ENCODE assay signal across 12 cellular contexts in the genomic region with DNA sequence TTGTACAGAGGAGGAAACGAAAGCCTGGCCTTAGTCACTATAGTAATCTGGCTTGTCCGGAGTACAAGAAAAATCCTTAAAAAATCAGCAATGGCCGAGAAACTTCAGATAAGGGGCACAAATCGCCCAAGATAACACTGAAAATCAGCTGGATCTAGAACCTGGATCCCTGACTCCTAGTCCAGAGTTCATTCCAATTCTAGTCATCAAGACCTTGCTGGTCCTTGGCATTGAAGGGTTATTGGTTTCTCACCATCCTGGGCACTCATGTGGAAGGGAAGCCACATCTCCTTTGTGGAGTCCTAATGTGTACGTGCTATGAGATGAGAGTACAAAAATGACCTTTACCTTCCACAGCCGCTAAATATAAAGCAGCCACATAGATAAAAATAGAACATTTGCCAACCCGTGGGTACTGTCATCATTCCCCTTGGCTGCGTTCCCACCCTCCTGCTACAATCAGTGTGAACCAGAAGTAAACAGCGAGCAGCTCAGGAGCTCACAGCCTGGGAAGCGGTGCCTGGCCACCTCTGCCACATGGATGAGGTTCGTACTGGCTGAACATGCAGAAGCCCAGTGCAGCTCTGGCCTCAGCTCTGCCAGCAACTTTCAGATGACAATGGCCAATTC.
DNase-seq lines count a peak whose midpoint lies in the region; ATAC-seq and TF ChIP-seq lines count a peak whose summit lies in the region.
"Had no signal": no experiment of that assay in that cellular context is flagged by ENCODE, and none has a peak within 500 bp of the region (broad histone marks: within the 10 kb centered on the region; RNA-seq: fewer than 3 reads in every experiment).

No MANE protein-coding gene starts in this region.

- intact Hi-C loops in Calu3 (cut with micrococcal nuclease; ENCODE audit: unreplicated experiment) (no loop called here), psoas muscle (cut with DNase I) (no loop called here)

- no peak overlapping the region for H3K4me3 ChIP-seq in esophagus (ENCODE audit: low read depth in 1 of 2, low read length in 2 of 2)
- peak overlapping the region; percentile 16 for H3K4me3 ChIP-seq in psoas muscle

- no peaks in the 10 kb centered on the region for H3K36me3 Mint-ChIP-seq in Calu3 (ENCODE audit: insufficient read depth, unreplicated experiment)
- H3K36me3 Mint-ChIP-seq: CD4-positive, CD25-positive, alpha-beta regulatory T cell had no signal

- no peak overlapping the region for H3K27ac Mint-ChIP-seq in Calu3 (ENCODE audit: unreplicated experiment)
- H3K27ac Mint-ChIP-seq: activated naive CD8-positive, alpha-beta T cell; CD4-positive, CD25-positive, alpha-beta regulatory T cell; T-helper 17 cell had no signal

- peaks cover 18% of the 10 kb centered on the region for H3K4me1 Mint-ChIP-seq in Calu3 (ENCODE audit: low read depth, unreplicated experiment)
- H3K4me1 Mint-ChIP-seq: CD4-positive, CD25-positive, alpha-beta regulatory T cell; T-helper 17 cell had no signal

- peak; percentile 58 for DNase-seq in Calu3
- peak; percentile 20 for DNase-seq in NCI-H774 (lab: John Stamatoyannopoulos, UW)
- peak; percentile 75 to 93 for DNase-seq in psoas muscle
- no peak for DNase-seq in activated gamma-delta T cell treated with Interleukin-2 at 50 U/mL for 16 hours
- DNase-seq in superior temporal gyrus (ENCODE audit: extremely low spot score) = no peak
- DNase-seq: CD4-positive, CD25-positive, alpha-beta regulatory T cell; stimulated activated naive CD4-positive, alpha-beta T cell; T-helper 17 cell had no signal

- no peak for TF ChIP-seq CTCF in Calu3 (IDR thresholded peaks at IDR 0.05; ENCODE audit: unreplicated experiment)
- no peak for TF ChIP-seq CTCF in psoas muscle (IDR thresholded peaks at IDR 0.05)

- WGBS in esophagus, 2 donors = 58 to 66% methylated on average over 11 of the region's 11 CpGs
- WGBS in psoas muscle, 3 donors = 43 to 56% (median 46%) methylated on average over 11 of the region's 11 CpGs

- CTCF ChIA-PET in Calu3 (lab: Charles Lee) = interaction anchor here (0.6 to 1.6 kb wide), 2 partner anchors 19 to 259 kb away, joined by 3 to 6 read pairs; no protein-coding TSS in a partner anchor

- H3K36me3 ChIP-seq in esophagus (ENCODE audit: control insufficient read depth in 2 of 2, insufficient read depth in 2 of 2, low read length in 1 of 2) = peaks cover 0 to 2% of the 10 kb centered on the region in 2 donors
- H3K36me3 ChIP-seq in psoas muscle (ENCODE audit: insufficient read depth in 1 of 2, low read depth in 1 of 2) = peaks cover 3 to 64% of the 10 kb centered on the region in 2 donors

- no peaks in the 10 kb centered on the region for H3K9me3 ChIP-seq in esophagus (ENCODE audit: control insufficient read depth in 2 of 2, insufficient read depth in 1 of 2, low read depth in 1 of 2, low read length in 1 of 2)
- H3K9me3 ChIP-seq in psoas muscle = no peaks in the 10 kb centered on the region

- H3K9me3 Mint-ChIP-seq in Calu3 (ENCODE audit: low read depth, unreplicated experiment) = no peaks in the 10 kb centered on the region

- H3K27me3 ChIP-seq in esophagus (ENCODE audit: control insufficient read depth in 1 of 2, insufficient read depth in 2 of 2, low read length in 2 of 2) = no peaks in the 10 kb centered on the region
- H3K27me3 ChIP-seq in psoas muscle (ENCODE audit: insufficient read depth in 3 of 3, low read length in 2 of 3) = no peaks in the 10 kb centered on the region

- no TSS peak for BruUV-seq in Calu3 (replicated peaks; lab: Mats Ljungman, UMichigan)

- ATAC-seq in psoas muscle = peak; percentile 87 to 93 (median 92)
- ATAC-seq in HG03025 (IDR thresholded peaks at IDR 0.05; ENCODE audit: low FRiP score, unreplicated experiment) = no peak
- ATAC-seq in HG02642 (IDR thresholded peaks at IDR 0.05; ENCODE audit: poor library complexity, unreplicated experiment) = no peak
- ATAC-seq: T-helper 17 cell had no signal

- H3K27me3 Mint-ChIP-seq in Calu3 (ENCODE audit: unreplicated experiment) = no peaks in the 10 kb centered on the region
- H3K27me3 Mint-ChIP-seq: activated naive CD8-positive, alpha-beta T cell had no signal

- no peak overlapping the region for H3K4me3 Mint-ChIP-seq in Calu3 (ENCODE audit: low read depth, unreplicated experiment)
- H3K4me3 Mint-ChIP-seq: activated naive CD8-positive, alpha-beta T cell; CD4-positive, CD25-positive, alpha-beta regulatory T cell; T-helper 17 cell had no signal

- H3K4me1 ChIP-seq in esophagus (ENCODE audit: control insufficient read depth in 2 of 2, insufficient read depth in 2 of 2, low read length in 1 of 2) = peaks cover 3% of the 10 kb centered on the region in 2 donors
- H3K4me1 ChIP-seq in psoas muscle = peaks cover 59% of the 10 kb centered on the region

- H3K27ac ChIP-seq in esophagus (ENCODE audit: low read depth in 2 of 2, low read length in 1 of 2) (peak overlapping the region; percentile 26 to 28), psoas muscle (peak overlapping the region; percentile 90)

Comparison
In these comparisons a context has a peak if more than half of its experiments do, and no peak if none do; other contexts are left out.
1. DNase-seq: peak in Calu3 (single experiment), NCI-H774 (single experiment) and psoas muscle (2 of 2); none in activated gamma-delta T cell treated with Interleukin-2 at 50 U/mL for 16 hours (single experiment) and superior temporal gyrus (single experiment).
2. ATAC-seq: peak in psoas muscle (4 of 4); none in HG03025 (single experiment) and HG02642 (single experiment).